In the genomic region with DNA sequence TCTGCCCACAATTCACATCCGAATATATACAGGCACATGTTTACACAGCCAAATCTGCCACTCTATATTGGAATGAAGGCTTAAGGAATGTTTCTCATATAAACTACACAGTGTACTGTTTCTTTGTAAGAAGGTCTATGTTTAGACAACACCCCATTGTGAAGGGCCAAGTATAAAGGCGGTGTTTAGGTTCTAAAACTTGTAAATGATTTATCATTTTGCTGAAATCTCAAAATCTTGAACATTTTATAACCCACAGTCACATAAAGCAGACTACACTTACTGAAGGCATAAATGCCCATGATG, we compare ENCODE assay signal across 10 cellular contexts.
DNase-seq lines count a peak whose midpoint lies in the region; ATAC-seq, FAIRE-seq and TF ChIP-seq lines count a peak whose summit lies in the region.
"Had no signal": no experiment of that assay in that cellular context is flagged by ENCODE, and none has a peak within 500 bp of the region (broad histone marks: within the 10 kb centered on the region; RNA-seq: fewer than 3 reads in every experiment).

No MANE protein-coding gene starts in this region.

- H3K4me1 ChIP-seq in HCT116 (ENCODE audit: control insufficient read depth in 1 of 2, insufficient read depth in 2 of 2, low read length in 2 of 2) (peaks cover 66 to 71% of the 10 kb centered on the region in 2 experiments), sigmoid colon (peaks cover 0 to 79% (median 76%) of the 10 kb centered on the region in 4 donors), prostate gland (replicated peaks) (peaks cover 5% of the 10 kb centered on the region)

- no peak overlapping the region for H3K27ac Mint-ChIP-seq in glutamatergic neuron (ENCODE audit: unreplicated experiment)

- peak overlapping the region; percentile 75 for H3K4me3 Mint-ChIP-seq in glutamatergic neuron (ENCODE audit: unreplicated experiment)

- H3K4me3 ChIP-seq in HCT116 (replicated peaks in 1 of 2; ENCODE audit: low read depth in 1 of 2, low read length in 2 of 2) (no peak overlapping the region), sigmoid colon (peak overlapping the region in 2 of 4 donors; percentile 57 to 61), prostate gland (no peak overlapping the region)

- no peaks in the 10 kb centered on the region for H4K20me1 ChIP-seq in HCT116 (ENCODE audit: insufficient read depth)

- TF ChIP-seq CTCF in HCT116 (IDR thresholded peaks at IDR 0.05 in 2 of 3, conservative IDR thresholded peaks at IDR 0.05 in 1 of 3; ENCODE audit: borderline replicate concordance in 1 of 3, insufficient read depth in 1 of 3, low read depth in 2 of 3, low read length in 2 of 3), result no peak
- no peak for TF ChIP-seq CTCF in glutamatergic neuron (IDR thresholded peaks at IDR 0.05; ENCODE audit: partially characterized antibody, unreplicated experiment)
- TF ChIP-seq CTCF in sigmoid colon (IDR thresholded peaks at IDR 0.05), result no peak
- TF ChIP-seq CTCF in prostate gland (IDR thresholded peaks at IDR 0.05), result no peak

- WGBS in sigmoid colon, 2 donors, result 8 to 43% methylated on average over 2 of the region's 2 CpGs
- 33% methylated on average over 2 of the region's 2 CpGs for WGBS in prostate gland

- no peaks in the 10 kb centered on the region for H3K9me2 ChIP-seq in HCT116 (ENCODE audit: insufficient read depth)

- no peak overlapping the region for H2AFZ ChIP-seq in HCT116 (ENCODE audit: low read depth, low read length, poor library complexity, severe bottlenecking)

- no peaks in the 10 kb centered on the region for H3K79me2 ChIP-seq in HCT116 (ENCODE audit: insufficient read depth, low read length)
- H3K79me2 ChIP-seq: parathyroid adenoma had no signal

- POLR2A ChIA-PET in HCT116 (lab: Charles Lee), result no interaction called here

- H3K9ac ChIP-seq in HCT116 (ENCODE audit: low read length), result no peak overlapping the region
- H3K9ac ChIP-seq: parathyroid adenoma had no signal

- RAD21 ChIA-PET in HCT116 (lab: Charles Lee; ENCODE audit: low non-redundant PET in 1 of 2, low total read pairs in 2 of 2, uncharacterized antibody in 2 of 2, unreplicated experiment in 2 of 2), result no interaction called here

- no peak for TF ChIP-seq RAD21 in HCT116 (IDR thresholded peaks at IDR 0.05; ENCODE audit: low read depth)

- H3K27ac ChIP-seq in HCT116 (ENCODE audit: low read depth, low read length), result no peak overlapping the region
- peak overlapping the region; percentile 83 to 93 (median 86) for H3K27ac ChIP-seq in sigmoid colon
- no peak overlapping the region for H3K27ac ChIP-seq in prostate gland

- H3K36me3 ChIP-seq in HCT116 (ENCODE audit: control insufficient read depth in 1 of 2, insufficient read depth in 2 of 2, low read length in 2 of 2) (no peaks in the 10 kb centered on the region), sigmoid colon (peaks cover 0 to 8% (median 0%) of the 10 kb centered on the region in 4 donors), prostate gland (no peaks in the 10 kb centered on the region)

- peaks cover 44% of the 10 kb centered on the region for H3K4me1 Mint-ChIP-seq in glutamatergic neuron (ENCODE audit: low read depth, unreplicated experiment)

- H3K27me3 ChIP-seq in HCT116 (ENCODE audit: insufficient read depth, low read length), result no peaks in the 10 kb centered on the region
- no peaks in the 10 kb centered on the region for H3K27me3 ChIP-seq in sigmoid colon
- no peaks in the 10 kb centered on the region for H3K27me3 ChIP-seq in prostate gland (replicated peaks; ENCODE audit: insufficient read depth)

- TF ChIP-seq POLR2A in HCT116 (IDR thresholded peaks at IDR 0.05; ENCODE audit: borderline replicate concordance, extremely low read depth, insufficient read depth, insufficient read length) (no peak), sigmoid colon (IDR thresholded peaks at IDR 0.05) (no peak), prostate gland (IDR thresholded peaks at IDR 0.05) (no peak)

- CTCF ChIA-PET in HCT116 (lab: Charles Lee), result no interaction called here

- H3K9me3 Mint-ChIP-seq in glutamatergic neuron (ENCODE audit: unreplicated experiment), result peaks cover 13% of the 10 kb centered on the region

- FAIRE-seq in TTC549 (lab: Jason Lieb, UNC), result peak; percentile 90

- BruUV-seq in HCT116 (replicated peaks; lab: Mats Ljungman, UMichigan), result no TSS peak

- H3K36me3 Mint-ChIP-seq in glutamatergic neuron (ENCODE audit: unreplicated experiment), result peaks cover 5% of the 10 kb centered on the region

- TF ChIP-seq EP300 in sigmoid colon (IDR thresholded peaks at IDR 0.05), result no peak

- DNase-seq in HCT116 (ENCODE audit: low read depth, low spot score) (no peak), glutamatergic neuron (no peak), sigmoid colon (no peak), globus pallidus (ENCODE audit: low spot score) (no peak), prostate gland (ENCODE audit: low spot score) (no peak), NCI-H748 (lab: John Stamatoyannopoulos, UW; ENCODE audit: unreplicated experiment) (no peak), NCI-H1436 treated with DMSO at 0.1 percent for 48 hours (lab: John Stamatoyannopoulos, UW) (no peak)
- DNase-seq: NCI-H1694 had no signal

- H3K9me3 ChIP-seq in HCT116 (ENCODE audit: control insufficient read depth in 1 of 2, insufficient read depth in 1 of 2, low read depth in 1 of 2, low read length in 2 of 2), result no peaks in the 10 kb centered on the region
- no peaks in the 10 kb centered on the region for H3K9me3 ChIP-seq in sigmoid colon
- no peaks in the 10 kb centered on the region for H3K9me3 ChIP-seq in prostate gland

- H3K4me2 ChIP-seq in HCT116 (ENCODE audit: low read length), result peak overlapping the region; percentile 91

- ATAC-seq in HCT116, result no peak

- peaks cover 2% of the 10 kb centered on the region for H3K27me3 Mint-ChIP-seq in glutamatergic neuron (ENCODE audit: unreplicated experiment)

- intact Hi-C loops in HCT116 (cut with micrococcal nuclease) (no loop called here), sigmoid colon (cut with DNase I) (loop anchor here (2.0 to 10.0 kb wide), 3 partner anchors 92 to 752 kb away; no protein-coding TSS in a partner anchor), prostate gland (cut with DNase I) (loop anchor here (5.0 kb wide), 1 partner anchor 95 kb away; the partner anchor contains the start of gene ZNF608)

TF ChIP-seq in HCT116, 20 proteins besides CTCF, POLR2A, EP300 and RAD21 (continues in another document):
- TF ChIP-seq ELF1 (IDR thresholded peaks at IDR 0.05; ENCODE audit: borderline replicate concordance, low read depth) (no peak), EGR1 (IDR thresholded peaks at IDR 0.05; ENCODE audit: low read depth) (no peak), JUND (IDR thresholded peaks at IDR 0.05) (no peak), SP1 (IDR thresholded peaks at IDR 0.05; ENCODE audit: low read depth) (no peak), POLR2AphosphoS5 (IDR thresholded peaks at IDR 0.05; ENCODE audit: low read depth, low read length) (no peak), ZBTB33 (IDR thresholded peaks at IDR 0.05; ENCODE audit: extremely low read depth, insufficient replicate concordance, low read length) (no peak), FOSL1 (IDR thresholded peaks at IDR 0.05; ENCODE audit: low read depth) (no peak), EZH2phosphoT487 (IDR thresholded peaks at IDR 0.05; ENCODE audit: borderline replicate concordance) (no peak), TCF7L2 (IDR thresholded peaks at IDR 0.05; ENCODE audit: borderline replicate concordance, extremely low read depth, insufficient read depth, insufficient read length) (no peak), YY1 (IDR thresholded peaks at IDR 0.05; ENCODE audit: extremely low read depth, insufficient replicate concordance, low read depth, low read length) (no peak), REST (IDR thresholded peaks at IDR 0.05; ENCODE audit: low read depth) (no peak), ZFX (IDR thresholded peaks at IDR 0.05) (no peak)
- TF ChIP-seq, protein P1, sequence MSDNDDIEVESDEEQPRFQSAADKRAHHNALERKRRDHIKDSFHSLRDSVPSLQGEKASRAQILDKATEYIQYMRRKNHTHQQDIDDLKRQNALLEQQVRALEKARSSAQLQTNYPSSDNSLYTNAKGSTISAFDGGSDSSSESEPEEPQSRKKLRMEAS (IDR thresholded peaks at IDR 0.05), result no peak

Comparison
In these comparisons a context has a peak if more than half of its experiments do, and no peak if none do; other contexts are left out.
1. H3K27ac ChIP-seq: peak in sigmoid colon (4 of 4); none in HCT116 (single experiment) and prostate gland (0 of 2).